Comparison of ENCODE assay signal across 15 cellular contexts in genomic region chr3:183896610-183897009, GRCh38.
"Had no signal": no experiment of that assay in that cellular context is flagged by ENCODE, and none has a peak within 500 bp of the region (broad histone marks: within the 10 kb centered on the region; RNA-seq: fewer than 3 reads in every experiment).

No MANE protein-coding gene starts in this region.

- H3K4me3 ChIP-seq: breast epithelium, left ventricle myocardium inferior, thyroid gland had no signal

- H3K9me3 Mint-ChIP-seq: activated naive CD4-positive, alpha-beta T cell treated with anti-CD3 and anti-CD28 coated beads, Interleukin-2, amount 50 U/mL, for 24 hours; activated T-cell treated with anti-CD3 and anti-CD28 coated beads, Interleukin-2, amount 50 U/mL, for 72 hours had no signal

- H3K9me3 ChIP-seq: breast epithelium, left ventricle myocardium inferior, thyroid gland had no signal

- H3K36me3 ChIP-seq: breast epithelium, left ventricle myocardium inferior, thyroid gland had no signal

- FAIRE-seq: astrocyte, endometrium, frontal cortex had no signal

- H3K27ac Mint-ChIP-seq: activated naive CD4-positive, alpha-beta T cell treated with anti-CD3 and anti-CD28 coated beads, Interleukin-2, amount 50 U/mL, for 24 hours; activated T-cell treated with anti-CD3 and anti-CD28 coated beads, Interleukin-2, amount 50 U/mL, for 72 hours had no signal

- H3K4me3 Mint-ChIP-seq: activated naive CD4-positive, alpha-beta T cell treated with anti-CD3 and anti-CD28 coated beads, Interleukin-2, amount 50 U/mL, for 24 hours; activated T-cell treated with anti-CD3 and anti-CD28 coated beads, Interleukin-2, amount 50 U/mL, for 72 hours had no signal

- H3K4me1 Mint-ChIP-seq: activated naive CD4-positive, alpha-beta T cell treated with anti-CD3 and anti-CD28 coated beads, Interleukin-2, amount 50 U/mL, for 24 hours had no signal

- DNase-seq: activated CD4-positive, alpha-beta T cell treated with anti-CD3 and anti-CD28 coated beads for 1 hour; activated gamma-delta T cell; activated T-cell treated with anti-CD3 and anti-CD28 coated beads, Interleukin-2, amount 50 U/mL, for 72 hours; cerebellar nuclear complex; cortex of kidney; head of caudate nucleus; left ventricle myocardium inferior; occipital lobe; stimulated activated naive CD4-positive, alpha-beta T cell treated with Interleukin-2 at 50 U/mL for 16 hours; thyroid gland had no signal

- H3K4me1 ChIP-seq: breast epithelium, thyroid gland had no signal

- ATAC-seq: activated T-cell treated with anti-CD3 and anti-CD28 coated beads, Interleukin-2, amount 50 U/mL, for 72 hours had no signal

- H3K27ac ChIP-seq: breast epithelium, left ventricle myocardium inferior, thyroid gland had no signal

- H3K27me3 ChIP-seq: breast epithelium, thyroid gland had no signal
